1 cellular context compared by ENCODE assay signal in genomic region chr2:20106746-20107145, GRCh38.
A peak's percentile ranks its signal among the peaks of the same experiment; 100 is the strongest.
TF ChIP-seq lines count a peak whose summit lies in the region.

No MANE protein-coding gene starts in this region.

TF ChIP-seq in WTC11, 78 proteins besides CTCF, POLR2A, EP300 and RAD21 (continued from another document):
- peak; percentile 56; the same call in 1 of the 2 replicates for TF ChIP-seq MYBL2 (CRISPR knock-in tag; IDR thresholded peaks at IDR 0.05)
- no peak for TF ChIP-seq TEAD4 (CRISPR knock-in tag; IDR thresholded peaks at IDR 0.05)
- TF ChIP-seq ATF6 (CRISPR knock-in tag; IDR thresholded peaks at IDR 0.05), result no peak
- TF ChIP-seq, protein P1, sequence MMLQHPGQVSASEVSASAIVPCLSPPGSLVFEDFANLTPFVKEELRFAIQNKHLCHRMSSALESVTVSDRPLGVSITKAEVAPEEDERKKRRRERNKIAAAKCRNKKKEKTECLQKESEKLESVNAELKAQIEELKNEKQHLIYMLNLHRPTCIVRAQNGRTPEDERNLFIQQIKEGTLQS (CRISPR knock-in tag; conservative IDR thresholded peaks at IDR 0.05), result no peak
- no peak for TF ChIP-seq ELF4 (CRISPR knock-in tag; IDR thresholded peaks at IDR 0.05; ENCODE audit: low read depth)
- peak; percentile 87; the same call in 1 of the 2 replicates for TF ChIP-seq ARID4B (CRISPR knock-in tag; IDR thresholded peaks at IDR 0.05; ENCODE audit: borderline replicate concordance)
- no peak for TF ChIP-seq ERG (CRISPR knock-in tag; IDR thresholded peaks at IDR 0.05)
- no peak for TF ChIP-seq SOX15 (CRISPR knock-in tag; IDR thresholded peaks at IDR 0.05)
- TF ChIP-seq IRF2 (CRISPR knock-in tag; IDR thresholded peaks at IDR 0.05; ENCODE audit: borderline replicate concordance, low read depth), result no peak
- no peak for TF ChIP-seq KAT7 (CRISPR knock-in tag; IDR thresholded peaks at IDR 0.05; ENCODE audit: borderline replicate concordance)
- TF ChIP-seq, protein P2, sequence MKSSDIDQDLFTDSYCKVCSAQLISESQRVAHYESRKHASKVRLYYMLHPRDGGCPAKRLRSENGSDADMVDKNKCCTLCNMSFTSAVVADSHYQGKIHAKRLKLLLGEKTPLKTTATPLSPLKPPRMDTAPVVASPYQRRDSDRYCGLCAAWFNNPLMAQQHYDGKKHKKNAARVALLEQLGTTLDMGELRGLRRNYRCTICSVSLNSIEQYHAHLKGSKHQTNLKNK (CRISPR knock-in tag; IDR thresholded peaks at IDR 0.05), result no peak
- TF ChIP-seq, protein P3, sequence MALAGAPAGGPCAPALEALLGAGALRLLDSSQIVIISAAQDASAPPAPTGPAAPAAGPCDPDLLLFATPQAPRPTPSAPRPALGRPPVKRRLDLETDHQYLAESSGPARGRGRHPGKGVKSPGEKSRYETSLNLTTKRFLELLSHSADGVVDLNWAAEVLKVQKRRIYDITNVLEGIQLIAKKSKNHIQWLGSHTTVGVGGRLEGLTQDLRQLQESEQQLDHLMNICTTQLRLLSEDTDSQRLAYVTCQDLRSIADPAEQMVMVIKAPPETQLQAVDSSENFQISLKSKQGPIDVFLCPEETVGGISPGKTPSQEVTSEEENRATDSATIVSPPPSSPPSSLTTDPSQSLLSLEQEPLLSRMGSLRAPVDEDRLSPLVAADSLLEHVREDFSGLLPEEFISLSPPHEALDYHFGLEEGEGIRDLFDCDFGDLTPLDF (CRISPR knock-in tag; IDR thresholded peaks at IDR 0.05), result no peak; the same call in 1 of the 2 replicates
- TF ChIP-seq RORB (CRISPR knock-in tag; IDR thresholded peaks at IDR 0.05), result no peak
- TF ChIP-seq, protein P4, sequence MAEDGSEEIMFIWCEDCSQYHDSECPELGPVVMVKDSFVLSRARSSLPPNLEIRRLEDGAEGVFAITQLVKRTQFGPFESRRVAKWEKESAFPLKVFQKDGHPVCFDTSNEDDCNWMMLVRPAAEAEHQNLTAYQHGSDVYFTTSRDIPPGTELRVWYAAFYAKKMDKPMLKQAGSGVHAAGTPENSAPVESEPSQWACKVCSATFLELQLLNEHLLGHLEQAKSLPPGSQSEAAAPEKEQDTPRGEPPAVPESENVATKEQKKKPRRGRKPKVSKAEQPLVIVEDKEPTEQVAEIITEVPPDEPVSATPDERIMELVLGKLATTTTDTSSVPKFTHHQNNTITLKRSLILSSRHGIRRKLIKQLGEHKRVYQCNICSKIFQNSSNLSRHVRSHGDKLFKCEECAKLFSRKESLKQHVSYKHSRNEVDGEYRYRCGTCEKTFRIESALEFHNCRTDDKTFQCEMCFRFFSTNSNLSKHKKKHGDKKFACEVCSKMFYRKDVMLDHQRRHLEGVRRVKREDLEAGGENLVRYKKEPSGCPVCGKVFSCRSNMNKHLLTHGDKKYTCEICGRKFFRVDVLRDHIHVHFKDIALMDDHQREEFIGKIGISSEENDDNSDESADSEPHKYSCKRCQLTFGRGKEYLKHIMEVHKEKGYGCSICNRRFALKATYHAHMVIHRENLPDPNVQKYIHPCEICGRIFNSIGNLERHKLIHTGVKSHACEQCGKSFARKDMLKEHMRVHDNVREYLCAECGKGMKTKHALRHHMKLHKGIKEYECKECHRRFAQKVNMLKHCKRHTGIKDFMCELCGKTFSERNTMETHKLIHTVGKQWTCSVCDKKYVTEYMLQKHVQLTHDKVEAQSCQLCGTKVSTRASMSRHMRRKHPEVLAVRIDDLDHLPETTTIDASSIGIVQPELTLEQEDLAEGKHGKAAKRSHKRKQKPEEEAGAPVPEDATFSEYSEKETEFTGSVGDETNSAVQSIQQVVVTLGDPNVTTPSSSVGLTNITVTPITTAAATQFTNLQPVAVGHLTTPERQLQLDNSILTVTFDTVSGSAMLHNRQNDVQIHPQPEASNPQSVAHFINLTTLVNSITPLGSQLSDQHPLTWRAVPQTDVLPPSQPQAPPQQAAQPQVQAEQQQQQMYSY (CRISPR knock-in tag; IDR thresholded peaks at IDR 0.05), result no peak
- TF ChIP-seq TCF7 (CRISPR knock-in tag; IDR thresholded peaks at IDR 0.05; ENCODE audit: low read depth), result no peak
- no peak; the same call in 1 of the 2 replicates for TF ChIP-seq FOXK1 (CRISPR knock-in tag; IDR thresholded peaks at IDR 0.05)
- TF ChIP-seq, protein P5, sequence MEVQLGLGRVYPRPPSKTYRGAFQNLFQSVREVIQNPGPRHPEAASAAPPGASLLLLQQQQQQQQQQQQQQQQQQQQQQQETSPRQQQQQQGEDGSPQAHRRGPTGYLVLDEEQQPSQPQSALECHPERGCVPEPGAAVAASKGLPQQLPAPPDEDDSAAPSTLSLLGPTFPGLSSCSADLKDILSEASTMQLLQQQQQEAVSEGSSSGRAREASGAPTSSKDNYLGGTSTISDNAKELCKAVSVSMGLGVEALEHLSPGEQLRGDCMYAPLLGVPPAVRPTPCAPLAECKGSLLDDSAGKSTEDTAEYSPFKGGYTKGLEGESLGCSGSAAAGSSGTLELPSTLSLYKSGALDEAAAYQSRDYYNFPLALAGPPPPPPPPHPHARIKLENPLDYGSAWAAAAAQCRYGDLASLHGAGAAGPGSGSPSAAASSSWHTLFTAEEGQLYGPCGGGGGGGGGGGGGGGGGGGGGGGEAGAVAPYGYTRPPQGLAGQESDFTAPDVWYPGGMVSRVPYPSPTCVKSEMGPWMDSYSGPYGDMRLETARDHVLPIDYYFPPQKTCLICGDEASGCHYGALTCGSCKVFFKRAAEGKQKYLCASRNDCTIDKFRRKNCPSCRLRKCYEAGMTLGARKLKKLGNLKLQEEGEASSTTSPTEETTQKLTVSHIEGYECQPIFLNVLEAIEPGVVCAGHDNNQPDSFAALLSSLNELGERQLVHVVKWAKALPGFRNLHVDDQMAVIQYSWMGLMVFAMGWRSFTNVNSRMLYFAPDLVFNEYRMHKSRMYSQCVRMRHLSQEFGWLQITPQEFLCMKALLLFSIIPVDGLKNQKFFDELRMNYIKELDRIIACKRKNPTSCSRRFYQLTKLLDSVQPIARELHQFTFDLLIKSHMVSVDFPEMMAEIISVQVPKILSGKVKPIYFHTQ (CRISPR knock-in tag; IDR thresholded peaks at IDR 0.05), result no peak
- TF ChIP-seq, protein P6, sequence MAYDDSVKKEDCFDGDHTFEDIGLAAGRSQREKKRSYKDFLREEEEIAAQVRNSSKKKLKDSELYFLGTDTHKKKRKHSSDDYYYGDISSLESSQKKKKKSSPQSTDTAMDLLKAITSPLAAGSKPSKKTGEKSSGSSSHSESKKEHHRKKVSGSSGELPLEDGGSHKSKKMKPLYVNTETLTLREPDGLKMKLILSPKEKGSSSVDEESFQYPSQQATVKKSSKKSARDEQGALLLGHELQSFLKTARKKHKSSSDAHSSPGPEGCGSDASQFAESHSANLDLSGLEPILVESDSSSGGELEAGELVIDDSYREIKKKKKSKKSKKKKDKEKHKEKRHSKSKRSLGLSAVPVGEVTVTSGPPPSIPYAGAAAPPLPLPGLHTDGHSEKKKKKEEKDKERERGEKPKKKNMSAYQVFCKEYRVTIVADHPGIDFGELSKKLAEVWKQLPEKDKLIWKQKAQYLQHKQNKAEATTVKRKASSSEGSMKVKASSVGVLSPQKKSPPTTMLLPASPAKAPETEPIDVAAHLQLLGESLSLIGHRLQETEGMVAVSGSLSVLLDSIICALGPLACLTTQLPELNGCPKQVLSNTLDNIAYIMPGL (CRISPR knock-in tag; IDR thresholded peaks at IDR 0.05), result peak; percentile 98
- no peak for TF ChIP-seq GTF2I (CRISPR knock-in tag; conservative IDR thresholded peaks at IDR 0.05)
- TF ChIP-seq ZNF423 (CRISPR knock-in tag; IDR thresholded peaks at IDR 0.05), result no peak
- 0 out of 2 replicates have a peak, but pooled peaks have one; percentile 28 for TF ChIP-seq JUN (CRISPR knock-in tag; IDR thresholded peaks at IDR 0.05)
- TF ChIP-seq ZNF121 (CRISPR knock-in tag; IDR thresholded peaks at IDR 0.05), result no peak
- peak; percentile 81; the same call in 1 of the 2 replicates for TF ChIP-seq FOXP1 (CRISPR knock-in tag; IDR thresholded peaks at IDR 0.05; ENCODE audit: borderline replicate concordance)
- no peak for TF ChIP-seq ZNF416 (CRISPR knock-in tag; IDR thresholded peaks at IDR 0.05)
- peak; percentile 79; the same call in 1 of the 2 replicates for TF ChIP-seq ZNF219 (CRISPR knock-in tag; IDR thresholded peaks at IDR 0.05; ENCODE audit: borderline replicate concordance)
- TF ChIP-seq, protein P7, sequence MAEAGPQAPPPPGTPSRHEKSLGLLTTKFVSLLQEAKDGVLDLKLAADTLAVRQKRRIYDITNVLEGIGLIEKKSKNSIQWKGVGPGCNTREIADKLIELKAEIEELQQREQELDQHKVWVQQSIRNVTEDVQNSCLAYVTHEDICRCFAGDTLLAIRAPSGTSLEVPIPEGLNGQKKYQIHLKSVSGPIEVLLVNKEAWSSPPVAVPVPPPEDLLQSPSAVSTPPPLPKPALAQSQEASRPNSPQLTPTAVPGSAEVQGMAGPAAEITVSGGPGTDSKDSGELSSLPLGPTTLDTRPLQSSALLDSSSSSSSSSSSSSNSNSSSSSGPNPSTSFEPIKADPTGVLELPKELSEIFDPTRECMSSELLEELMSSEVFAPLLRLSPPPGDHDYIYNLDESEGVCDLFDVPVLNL (CRISPR knock-in tag; IDR thresholded peaks at IDR 0.05; ENCODE audit: borderline replicate concordance, low read depth), result no peak
